22 cellular contexts compared by ENCODE assay signal in the genomic region with DNA sequence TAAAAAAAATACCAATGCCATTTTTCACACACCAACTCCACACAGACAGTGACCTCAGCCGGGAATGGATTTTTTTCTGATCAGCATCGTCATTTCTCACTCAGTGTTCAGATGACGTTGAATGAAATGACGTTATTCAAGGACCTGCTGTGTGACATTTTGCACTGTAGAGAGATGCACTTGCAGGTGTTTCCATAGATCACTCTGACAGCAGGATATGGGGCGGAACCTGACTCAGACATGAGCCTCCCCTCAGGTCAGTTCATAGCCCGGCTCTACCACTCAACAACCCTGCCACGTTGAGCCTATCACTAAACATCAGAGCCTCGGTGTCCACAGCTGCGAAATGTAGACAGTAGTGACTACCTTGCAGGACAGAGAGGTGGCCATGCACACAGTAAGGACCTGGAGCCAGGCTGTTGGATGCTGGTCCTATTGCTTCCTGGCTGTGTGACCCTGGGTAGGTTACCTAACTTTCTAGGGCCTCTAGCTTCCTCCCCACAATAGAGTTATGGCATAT. TPM values are rescaled to one million over a fixed set of nuclear protein-coding genes. Genes with fewer than 3 reads are reported as not detected.
DNase-seq lines count a peak whose midpoint lies in the region; ATAC-seq and TF ChIP-seq lines count a peak whose summit lies in the region.
"Had no signal": no experiment of that assay in that cellular context is flagged by ENCODE, and none has a peak within 500 bp of the region (broad histone marks: within the 10 kb centered on the region; RNA-seq: fewer than 3 reads in every experiment).

No MANE protein-coding gene starts in this region.

- TF ChIP-seq POLR2A in esophagus muscularis mucosa (IDR thresholded peaks at IDR 0.05; ENCODE audit: low read depth) (no peak), spleen (IDR thresholded peaks at IDR 0.05) (no peak)

- peaks cover 18% of the 10 kb centered on the region for H3K4me1 Mint-ChIP-seq in activated naive CD4-positive, alpha-beta T cell treated with anti-CD3 and anti-CD28 coated beads for 36 hours (ENCODE audit: low read depth)
- peaks cover 6% of the 10 kb centered on the region for H3K4me1 Mint-ChIP-seq in activated naive CD8-positive, alpha-beta T cell treated with anti-CD3 and anti-CD28 coated beads, Interleukin-2, amount 50 U/mL, for 24 hours
- no peaks in the 10 kb centered on the region for H3K4me1 Mint-ChIP-seq in type B pancreatic cell (ENCODE audit: unreplicated experiment)

- no peak for ATAC-seq in activated naive CD8-positive, alpha-beta T cell treated with anti-CD3 and anti-CD28 coated beads, Interleukin-2, amount 50 U/mL, for 24 hours
- ATAC-seq: GM12878 had no signal

- H3K79me2 ChIP-seq in mammary epithelial cell (ENCODE audit: insufficient read depth, low read length): no peaks in the 10 kb centered on the region

- CTCF ChIA-PET in activated naive CD4-positive, alpha-beta T cell treated with anti-CD3 and anti-CD28 coated beads for 36 hours (lab: Charles Lee): interaction anchor here (1.0 kb wide), 1 partner anchor 21 kb away, joined by 3 read pairs; no protein-coding TSS in a partner anchor
- CTCF ChIA-PET in mammary epithelial cell (lab: Charles Lee; ENCODE audit: low non-redundant PET): no interaction called here

- no peak overlapping the region for H3K4me3 ChIP-seq in esophagus muscularis mucosa
- H3K4me3 ChIP-seq in spleen: no peak overlapping the region
- no peak overlapping the region for H3K4me3 ChIP-seq in mammary epithelial cell (replicated peaks in 1 of 3; ENCODE audit: insufficient read depth in 1 of 3, low read depth in 2 of 3, low read length in 3 of 3)
- H3K4me3 ChIP-seq: BLaER1, GM12878, Peyer's patch had no signal

- H3K27me3 ChIP-seq in esophagus muscularis mucosa: no peaks in the 10 kb centered on the region
- H3K27me3 ChIP-seq in spleen (replicated peaks in 1 of 7): no peaks in the 10 kb centered on the region
- H3K27me3 ChIP-seq in mammary epithelial cell (ENCODE audit: insufficient read depth, low read length): no peaks in the 10 kb centered on the region
- H3K27me3 ChIP-seq: BLaER1, Peyer's patch had no signal

- no peak for TF ChIP-seq EP300 in esophagus muscularis mucosa (IDR thresholded peaks at IDR 0.05)

- H3K36me3 Mint-ChIP-seq in activated naive CD4-positive, alpha-beta T cell treated with anti-CD3 and anti-CD28 coated beads for 36 hours (ENCODE audit: low read depth): peaks cover 32% of the 10 kb centered on the region
- peaks cover 30% of the 10 kb centered on the region for H3K36me3 Mint-ChIP-seq in activated naive CD8-positive, alpha-beta T cell treated with anti-CD3 and anti-CD28 coated beads, Interleukin-2, amount 50 U/mL, for 24 hours (ENCODE audit: low read depth)
- no peaks in the 10 kb centered on the region for H3K36me3 Mint-ChIP-seq in type B pancreatic cell

- H4K20me1 ChIP-seq in mammary epithelial cell (ENCODE audit: insufficient read depth, low read length): no peaks in the 10 kb centered on the region

- no peaks in the 10 kb centered on the region for H3K4me1 ChIP-seq in esophagus muscularis mucosa
- H3K4me1 ChIP-seq in spleen: no peaks in the 10 kb centered on the region
- H3K4me1 ChIP-seq in mammary epithelial cell (ENCODE audit: insufficient read depth, low read length): no peaks in the 10 kb centered on the region
- H3K4me1 ChIP-seq: BLaER1, Peyer's patch had no signal

- no TSS peak for BruUV-seq in mammary epithelial cell (replicated peaks; lab: Mats Ljungman, UMichigan)

- H3K27me3 Mint-ChIP-seq in activated naive CD4-positive, alpha-beta T cell treated with anti-CD3 and anti-CD28 coated beads for 36 hours (ENCODE audit: low read depth): no peaks in the 10 kb centered on the region
- no peaks in the 10 kb centered on the region for H3K27me3 Mint-ChIP-seq in activated naive CD8-positive, alpha-beta T cell treated with anti-CD3 and anti-CD28 coated beads, Interleukin-2, amount 50 U/mL, for 24 hours
- no peaks in the 10 kb centered on the region for H3K27me3 Mint-ChIP-seq in type B pancreatic cell
- H3K27me3 Mint-ChIP-seq: CD4-positive, alpha-beta T cell had no signal

- no peak overlapping the region for H2AFZ ChIP-seq in mammary epithelial cell (ENCODE audit: low read depth, low read length)

- in situ Hi-C loops in mammary epithelial cell (cut with MboI; ENCODE audit: low sequenced_read_pairs in 2 of 2): loop anchor here in 1 of 2 donors (25.0 kb wide), 1 partner anchor 292 kb away; no protein-coding TSS in a partner anchor

- peaks cover 0 to 9% (median 2%) of the 10 kb centered on the region in 4 donors for H3K9me3 ChIP-seq in esophagus muscularis mucosa
- peaks cover 0 to 27% (median 20%) of the 10 kb centered on the region in 8 donors for H3K9me3 ChIP-seq in spleen
- no peaks in the 10 kb centered on the region for H3K9me3 ChIP-seq in mammary epithelial cell (replicated peaks; ENCODE audit: insufficient read depth, low read length)
- H3K9me3 ChIP-seq: Peyer's patch had no signal

- TF ChIP-seq CTCF in esophagus muscularis mucosa (IDR thresholded peaks at IDR 0.05) (no peak), spleen (IDR thresholded peaks at IDR 0.05 in 8 of 11, conservative IDR thresholded peaks at IDR 0.05 in 3 of 11) (no peak), type B pancreatic cell (conservative IDR thresholded peaks at IDR 0.05) (no peak), mammary epithelial cell (conservative IDR thresholded peaks at IDR 0.05 in 1 of 2, IDR thresholded peaks at IDR 0.05 in 1 of 2; ENCODE audit: extremely low read depth in 1 of 2, insufficient read depth in 1 of 2, low read depth in 1 of 2, low read length in 2 of 2) (no peak)

- H3K9me3 Mint-ChIP-seq in activated naive CD4-positive, alpha-beta T cell treated with anti-CD3 and anti-CD28 coated beads for 36 hours: peaks cover 11% of the 10 kb centered on the region
- H3K9me3 Mint-ChIP-seq in activated naive CD8-positive, alpha-beta T cell treated with anti-CD3 and anti-CD28 coated beads, Interleukin-2, amount 50 U/mL, for 24 hours: peaks cover 22% of the 10 kb centered on the region
- peaks cover 17% of the 10 kb centered on the region for H3K9me3 Mint-ChIP-seq in type B pancreatic cell
- H3K9me3 Mint-ChIP-seq: HFFc6 had no signal

- peak; percentile 1 for DNase-seq in activated naive CD4-positive, alpha-beta T cell treated with Interleukin-2 at 50 U/mL for 16 hours
- no peak for DNase-seq in activated naive CD4-positive, alpha-beta T cell treated with anti-CD3 and anti-CD28 coated beads for 36 hours
- DNase-seq in activated naive CD8-positive, alpha-beta T cell treated with anti-CD3 and anti-CD28 coated beads, Interleukin-2, amount 50 U/mL, for 24 hours: peak; percentile 0
- peak; percentile 72 for DNase-seq in esophagus muscularis mucosa (ENCODE audit: extremely low spot score)
- peak; percentile 41 for DNase-seq in spleen
- DNase-seq in type B pancreatic cell (ENCODE audit: extremely low spot score, unreplicated experiment): no peak
- DNase-seq in mammary epithelial cell: no peak
- DNase-seq: CD4-positive, alpha-beta T cell; COR-L47; DND-41; H7; HFFc6; MM.1S; NCI-H1048; NCI-H1436 treated with DMSO at 0.1 percent for 48 hours; NCI-H1930; NCI-H2227 treated with DMSO at 0.1 percent for 48 hours; NCI-H524; NCI-H82 had no signal

- H3K4me2 ChIP-seq in mammary epithelial cell (ENCODE audit: insufficient read depth, low read depth, low read length): no peak overlapping the region
- H3K4me2 ChIP-seq: BLaER1 had no signal

- H3K27ac ChIP-seq in esophagus muscularis mucosa (replicated peaks in 1 of 4) (no peak overlapping the region), spleen (no peak overlapping the region), mammary epithelial cell (ENCODE audit: insufficient read depth, low read depth, low read length) (no peak overlapping the region)
- H3K27ac ChIP-seq: BLaER1, Peyer's patch had no signal

- intact Hi-C loops in activated naive CD4-positive, alpha-beta T cell treated with anti-CD3 and anti-CD28 coated beads for 36 hours (cut with micrococcal nuclease): no loop called here
- intact Hi-C loops in esophagus muscularis mucosa (cut with DNase I) (no loop called here), spleen (cut with DNase I; ENCODE audit: low total_unique reads) (no loop called here), mammary epithelial cell (cut with micrococcal nuclease) (no loop called here)

- dilution Hi-C loops in mammary epithelial cell (cut with HindIII; ENCODE audit: low sequenced_read_pairs): no loop called here

- H3K9ac ChIP-seq in mammary epithelial cell (ENCODE audit: insufficient read depth, low read length): no peak overlapping the region
- H3K9ac ChIP-seq: BLaER1 had no signal

- no peak overlapping the region for H3K4me3 Mint-ChIP-seq in activated naive CD4-positive, alpha-beta T cell treated with anti-CD3 and anti-CD28 coated beads for 36 hours
- no peak overlapping the region for H3K4me3 Mint-ChIP-seq in activated naive CD8-positive, alpha-beta T cell treated with anti-CD3 and anti-CD28 coated beads, Interleukin-2, amount 50 U/mL, for 24 hours
- H3K4me3 Mint-ChIP-seq in type B pancreatic cell: no peak overlapping the region
- H3K4me3 Mint-ChIP-seq: CD4-positive, alpha-beta T cell; HFFc6 had no signal

- H3K27ac Mint-ChIP-seq in activated naive CD4-positive, alpha-beta T cell treated with anti-CD3 and anti-CD28 coated beads for 36 hours: no peak overlapping the region
- H3K27ac Mint-ChIP-seq in activated naive CD8-positive, alpha-beta T cell treated with anti-CD3 and anti-CD28 coated beads, Interleukin-2, amount 50 U/mL, for 24 hours: no peak overlapping the region
- no peak overlapping the region for H3K27ac Mint-ChIP-seq in type B pancreatic cell
- H3K27ac Mint-ChIP-seq: HFFc6 had no signal

- H3K36me3 ChIP-seq in esophagus muscularis mucosa (no peaks in the 10 kb centered on the region), spleen (peaks cover 0 to 14% (median 0%) of the 10 kb centered on the region in 6 donors), mammary epithelial cell (ENCODE audit: insufficient read depth, low read length) (no peaks in the 10 kb centered on the region)
- H3K36me3 ChIP-seq: Peyer's patch had no signal

- 81% methylated on average over 9 of the region's 9 CpGs for WGBS in esophagus muscularis mucosa
- 75 to 90% (median 89%) methylated on average over 8 to 9 of the region's 9 CpGs for WGBS in spleen, 5 donors
- WGBS in mammary epithelial cell (ENCODE audit: low coverage, missing lambda C conversion rate): 77% methylated on average over 8 of the region's 9 CpGs

RNA-seq across cellular contexts. Expression of gene ANTXRL, which starts 41.4 kb away (rescaled TPM):
- not detected for total RNA-seq in activated naive CD4-positive, alpha-beta T cell treated with anti-CD3 and anti-CD28 coated beads for 36 hours
- total RNA-seq in esophagus muscularis mucosa (not detected), spleen (1 to 10 TPM in 1 of 7 donors, under 1 TPM in 4, not detected in 2; 0.20 to 1.1 (median 0.42) TPM), type B pancreatic cell (ENCODE audit: low replicate concordance) (not detected in 2 replicates), mammary epithelial cell (not detected)
- polyA plus RNA-seq in spleen (under 1 TPM in 2 of 3 donors, not detected in 1; 0.03 to 0.42 TPM), mammary epithelial cell (not detected)
- not detected for polyA minus RNA-seq in mammary epithelial cell
- total RNA-seq: CD4-positive, alpha-beta T cell; GM12878; H7; HFFc6; Peyer's patch had no signal
- polyA plus RNA-seq: GM12878 had no signal

Comparison
In these comparisons a context has a peak if more than half of its experiments do, and no peak if none do; other contexts are left out.
1. DNase-seq: peak in activated naive CD4-positive, alpha-beta T cell treated with Interleukin-2 at 50 U/mL for 16 hours (single experiment), activated naive CD8-positive, alpha-beta T cell treated with anti-CD3 and anti-CD28 coated beads, Interleukin-2, amount 50 U/mL, for 24 hours (single experiment), esophagus muscularis mucosa (single experiment) and spleen (single experiment); none in activated naive CD4-positive, alpha-beta T cell treated with anti-CD3 and anti-CD28 coated beads for 36 hours (single experiment), type B pancreatic cell (single experiment) and mammary epithelial cell (single experiment).